ENCODE assay signal across 1 cellular context in genomic region chr10:68988530-68989316, GRCh38.
TF ChIP-seq lines count a peak whose summit lies in the region.

A gene with protein sequence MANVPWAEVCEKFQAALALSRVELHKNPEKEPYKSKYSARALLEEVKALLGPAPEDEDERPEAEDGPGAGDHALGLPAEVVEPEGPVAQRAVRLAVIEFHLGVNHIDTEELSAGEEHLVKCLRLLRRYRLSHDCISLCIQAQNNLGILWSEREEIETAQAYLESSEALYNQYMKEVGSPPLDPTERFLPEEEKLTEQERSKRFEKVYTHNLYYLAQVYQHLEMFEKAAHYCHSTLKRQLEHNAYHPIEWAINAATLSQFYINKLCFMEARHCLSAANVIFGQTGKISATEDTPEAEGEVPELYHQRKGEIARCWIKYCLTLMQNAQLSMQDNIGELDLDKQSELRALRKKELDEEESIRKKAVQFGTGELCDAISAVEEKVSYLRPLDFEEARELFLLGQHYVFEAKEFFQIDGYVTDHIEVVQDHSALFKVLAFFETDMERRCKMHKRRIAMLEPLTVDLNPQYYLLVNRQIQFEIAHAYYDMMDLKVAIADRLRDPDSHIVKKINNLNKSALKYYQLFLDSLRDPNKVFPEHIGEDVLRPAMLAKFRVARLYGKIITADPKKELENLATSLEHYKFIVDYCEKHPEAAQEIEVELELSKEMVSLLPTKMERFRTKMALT (plus strand): TSS chr10:68988803. CDS start chr10:68988833, 30 bp downstream.

TF ChIP-seq in SK-N-SH, 30 proteins besides CTCF, POLR2A, EP300 and RAD21 (continued from another document):
- TF ChIP-seq REST (IDR thresholded peaks at IDR 0.05; ENCODE audit: low read depth, low read length): 0 out of 2 replicates have a peak, but pooled peaks have one; percentile 27
- no peak for TF ChIP-seq NRF1 (IDR thresholded peaks at IDR 0.05; ENCODE audit: low read depth, low read length)
- TF ChIP-seq TAF1 (IDR thresholded peaks at IDR 0.05; ENCODE audit: borderline replicate concordance, low read depth, low read length): peak; percentile 87; the same call in 1 of the 2 replicates
- no peak for TF ChIP-seq FOXJ3 (CRISPR knock-in tag; IDR thresholded peaks at IDR 0.05)
- TF ChIP-seq RFX5 (IDR thresholded peaks at IDR 0.05; ENCODE audit: low read length): peak; percentile 58
- peak; percentile 82 for TF ChIP-seq CHD2 (IDR thresholded peaks at IDR 0.05; ENCODE audit: low read length, partially characterized antibody)
- TF ChIP-seq MEF2A (IDR thresholded peaks at IDR 0.05; ENCODE audit: borderline replicate concordance, low read depth): no peak
- TF ChIP-seq TCF12 (IDR thresholded peaks at IDR 0.05): peak; percentile 9; the same call in 1 of the 2 replicates
- TF ChIP-seq SIN3A (IDR thresholded peaks at IDR 0.05; ENCODE audit: borderline replicate concordance, low read depth, low read length): peak; percentile 90; the same call in 1 of the 2 replicates
